In the genomic region with DNA sequence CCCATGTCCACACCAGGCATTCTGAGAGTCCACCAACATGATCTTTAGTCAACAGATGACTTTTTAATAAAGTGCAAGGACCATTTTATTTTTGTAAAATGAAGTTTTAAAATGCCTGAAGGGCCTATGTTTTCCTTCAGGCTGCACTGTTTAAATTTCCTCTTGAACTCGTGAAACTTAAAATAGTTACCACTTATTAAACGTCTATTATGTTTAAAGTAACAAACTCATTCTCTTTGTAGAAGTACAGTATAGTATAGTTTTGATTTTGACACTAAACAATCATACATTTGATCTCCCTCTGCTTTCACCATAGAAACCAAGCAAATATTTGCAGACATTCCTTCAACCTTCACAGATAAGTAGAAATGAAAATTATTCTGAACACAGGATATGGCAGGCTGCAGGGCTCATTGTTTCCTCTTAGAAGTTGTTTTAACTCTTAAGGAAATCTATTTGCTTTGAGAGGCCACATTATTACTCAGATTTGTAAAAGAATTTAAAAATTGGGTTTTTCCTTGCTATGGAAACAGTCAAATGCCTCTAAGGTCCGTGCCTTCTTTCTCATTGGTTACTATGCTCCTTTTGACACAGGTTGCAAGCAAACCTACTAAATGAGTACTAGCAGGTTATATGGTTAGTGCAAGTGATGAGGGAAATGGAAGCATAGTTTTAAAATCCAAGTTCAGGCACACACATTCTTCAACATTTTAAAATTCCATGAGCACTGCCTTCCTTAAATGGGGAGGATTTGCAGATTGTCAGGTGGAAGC, we compare ENCODE assay signal across 10 cellular contexts.
DNase-seq lines count a peak whose midpoint lies in the region; ATAC-seq and TF ChIP-seq lines count a peak whose summit lies in the region.
"Had no signal": no experiment of that assay in that cellular context is flagged by ENCODE, and none has a peak within 500 bp of the region (broad histone marks: within the 10 kb centered on the region; RNA-seq: fewer than 3 reads in every experiment).

No MANE protein-coding gene starts in this region.

- intact Hi-C loops in prostate gland (cut with DNase I): no loop called here

- TF ChIP-seq POLR2A in prostate gland (IDR thresholded peaks at IDR 0.05): no peak

- no peaks in the 10 kb centered on the region for H3K27me3 ChIP-seq in prostate gland (replicated peaks; ENCODE audit: insufficient read depth)

- H3K36me3 ChIP-seq in prostate gland: no peaks in the 10 kb centered on the region

- CTCF ChIA-PET in activated CD4-positive, alpha-beta T cell treated with anti-CD3 and anti-CD28 coated beads, Interleukin-2, amount 10 ng/mL, durations not matched to agents 7 days and 5 days (lab: Charles Lee): interaction anchor here (1.2 kb wide), 2 partner anchors 9 to 62 kb away, joined by 3 to 4 read pairs; no protein-coding TSS in a partner anchor

- H3K9me3 Mint-ChIP-seq in activated CD4-positive, alpha-beta T cell treated with anti-CD3 and anti-CD28 coated beads, Interleukin-2, amount 10 ng/mL, durations not matched to agents 7 days and 5 days: peaks cover 24% of the 10 kb centered on the region
- peaks cover 3% of the 10 kb centered on the region for H3K9me3 Mint-ChIP-seq in activated T-helper 17 cell treated with anti-CD3 and anti-CD28 coated beads, Interleukin-2, amount 50 U/mL, for 72 hours
- peaks cover 4% of the 10 kb centered on the region for H3K9me3 Mint-ChIP-seq in stimulated activated naive CD8-positive, alpha-beta T cell treated with anti-CD3 and anti-CD28 coated beads, Interleukin-15, Interleukin-2, amounts not matched to agents 100 ng/mL and 50 ng/mL, for 24 hours

- peaks cover 63% of the 10 kb centered on the region for H3K36me3 Mint-ChIP-seq in activated CD4-positive, alpha-beta T cell treated with anti-CD3 and anti-CD28 coated beads, Interleukin-2, amount 10 ng/mL, durations not matched to agents 7 days and 5 days (ENCODE audit: low read depth)
- peaks cover 79% of the 10 kb centered on the region for H3K36me3 Mint-ChIP-seq in activated T-helper 17 cell treated with anti-CD3 and anti-CD28 coated beads, Interleukin-2, amount 50 U/mL, for 72 hours (ENCODE audit: low read depth)
- peaks cover 77% of the 10 kb centered on the region for H3K36me3 Mint-ChIP-seq in stimulated activated naive CD8-positive, alpha-beta T cell treated with anti-CD3 and anti-CD28 coated beads, Interleukin-15, Interleukin-2, amounts not matched to agents 100 ng/mL and 50 ng/mL, for 24 hours (ENCODE audit: low read depth)

- WGBS in prostate gland: 20% methylated on average over 3 of the region's 3 CpGs

- no peaks in the 10 kb centered on the region for H3K4me1 ChIP-seq in prostate gland (replicated peaks)

- no peak overlapping the region for H3K27ac ChIP-seq in prostate gland

- peak; percentile 52 for ATAC-seq in activated T-helper 17 cell treated with anti-CD3 and anti-CD28 coated beads, Interleukin-2, amount 50 U/mL, for 72 hours (replicated peaks)
- ATAC-seq in HG03439 (IDR thresholded peaks at IDR 0.05; ENCODE audit: unreplicated experiment): no peak

- no peaks in the 10 kb centered on the region for H3K27me3 Mint-ChIP-seq in activated CD4-positive, alpha-beta T cell treated with anti-CD3 and anti-CD28 coated beads, Interleukin-2, amount 10 ng/mL, durations not matched to agents 7 days and 5 days
- H3K27me3 Mint-ChIP-seq in activated T-helper 17 cell treated with anti-CD3 and anti-CD28 coated beads, Interleukin-2, amount 50 U/mL, for 72 hours: no peaks in the 10 kb centered on the region
- no peaks in the 10 kb centered on the region for H3K27me3 Mint-ChIP-seq in stimulated activated naive CD8-positive, alpha-beta T cell treated with anti-CD3 and anti-CD28 coated beads, Interleukin-15, Interleukin-2, amounts not matched to agents 100 ng/mL and 50 ng/mL, for 24 hours

- POLR2A ChIA-PET in activated CD4-positive, alpha-beta T cell treated with anti-CD3 and anti-CD28 coated beads, Interleukin-2, amount 10 ng/mL, durations not matched to agents 7 days and 5 days (lab: Charles Lee): no interaction called here

- H3K4me3 ChIP-seq in prostate gland: no peak overlapping the region

- H3K27ac Mint-ChIP-seq in activated CD4-positive, alpha-beta T cell treated with anti-CD3 and anti-CD28 coated beads, Interleukin-2, amount 10 ng/mL, durations not matched to agents 7 days and 5 days: peak overlapping the region; percentile 92
- H3K27ac Mint-ChIP-seq in activated T-helper 17 cell treated with anti-CD3 and anti-CD28 coated beads, Interleukin-2, amount 50 U/mL, for 72 hours: peak overlapping the region; percentile 71
- peak overlapping the region; percentile 91 for H3K27ac Mint-ChIP-seq in stimulated activated naive CD8-positive, alpha-beta T cell treated with anti-CD3 and anti-CD28 coated beads, Interleukin-15, Interleukin-2, amounts not matched to agents 100 ng/mL and 50 ng/mL, for 24 hours

- DNase-seq in activated CD4-positive, alpha-beta T cell treated with anti-CD3 and anti-CD28 coated beads, Interleukin-2, amount 10 ng/mL, durations not matched to agents 7 days and 5 days: peak; percentile 30
- DNase-seq in activated CD4-positive, alpha-beta T cell treated with anti-CD3 and anti-CD28 coated beads for 48 hours: no peak
- DNase-seq in glomerular endothelial cell (ENCODE audit: extremely low read depth, low read depth, low spot score): peak; percentile 39
- no peak for DNase-seq in prostate gland (ENCODE audit: low spot score)
- no peak for DNase-seq in NCI-H1436 (lab: John Stamatoyannopoulos, UW)
- DNase-seq: activated CD8-positive, alpha-beta memory T cell treated with anti-CD3 and anti-CD28 coated beads, Interleukin-2, amount 50 U/mL, for 4 hours; NCI-H1694 treated with DMSO at 0.1 percent for 48 hours had no signal

- H3K9me3 ChIP-seq in prostate gland: no peaks in the 10 kb centered on the region

- H3K4me1 Mint-ChIP-seq in activated CD4-positive, alpha-beta T cell treated with anti-CD3 and anti-CD28 coated beads, Interleukin-2, amount 10 ng/mL, durations not matched to agents 7 days and 5 days: peaks cover 88% of the 10 kb centered on the region
- H3K4me1 Mint-ChIP-seq in activated T-helper 17 cell treated with anti-CD3 and anti-CD28 coated beads, Interleukin-2, amount 50 U/mL, for 72 hours: peaks cover 79% of the 10 kb centered on the region
- H3K4me1 Mint-ChIP-seq in stimulated activated naive CD8-positive, alpha-beta T cell treated with anti-CD3 and anti-CD28 coated beads, Interleukin-15, Interleukin-2, amounts not matched to agents 100 ng/mL and 50 ng/mL, for 24 hours (ENCODE audit: low read depth): peaks cover 90% of the 10 kb centered on the region

- no peak for TF ChIP-seq CTCF in prostate gland (IDR thresholded peaks at IDR 0.05)

- peak overlapping the region; percentile 21 for H3K4me3 Mint-ChIP-seq in activated CD4-positive, alpha-beta T cell treated with anti-CD3 and anti-CD28 coated beads, Interleukin-2, amount 10 ng/mL, durations not matched to agents 7 days and 5 days
- peak overlapping the region; percentile 69 for H3K4me3 Mint-ChIP-seq in activated T-helper 17 cell treated with anti-CD3 and anti-CD28 coated beads, Interleukin-2, amount 50 U/mL, for 72 hours
- H3K4me3 Mint-ChIP-seq in stimulated activated naive CD8-positive, alpha-beta T cell treated with anti-CD3 and anti-CD28 coated beads, Interleukin-15, Interleukin-2, amounts not matched to agents 100 ng/mL and 50 ng/mL, for 24 hours: peak overlapping the region; percentile 66

Comparison
In these comparisons a context has a peak if more than half of its experiments do, and no peak if none do; other contexts are left out.
1. DNase-seq: peak in activated CD4-positive, alpha-beta T cell treated with anti-CD3 and anti-CD28 coated beads, Interleukin-2, amount 10 ng/mL, durations not matched to agents 7 days and 5 days (single experiment) and glomerular endothelial cell (single experiment); none in activated CD4-positive, alpha-beta T cell treated with anti-CD3 and anti-CD28 coated beads for 48 hours (single experiment), prostate gland (single experiment) and NCI-H1436 (single experiment).
2. Peak in every context shown above with its lines, with median percentiles within 50 percentile points of each other: H3K27ac Mint-ChIP-seq and H3K4me3 Mint-ChIP-seq.